8 cellular contexts compared by ENCODE assay signal in genomic region chr12:49366652-49367380, GRCh38. TPM values are rescaled to one million over a fixed set of nuclear protein-coding genes. Genes with fewer than 3 reads are reported as not detected.
A peak's percentile ranks its signal among the peaks of the same experiment; 100 is the strongest.
DNase-seq lines count a peak whose midpoint lies in the region; ATAC-seq, FAIRE-seq and TF ChIP-seq lines count a peak whose summit lies in the region.

No MANE protein-coding gene starts in this region.

- intact Hi-C loops in aorta (cut with DNase I): no loop called here

- no peaks in the 10 kb centered on the region for H3K27me3 ChIP-seq in aorta (ENCODE audit: control insufficient read depth in 1 of 2, insufficient read depth in 2 of 2, low read length in 1 of 2)

- FAIRE-seq in GM12892 (lab: Jason Lieb, UNC): peak; percentile 94

- WGBS in aorta, 2 donors: 0% methylated on average over 74 to 97 of the region's 97 CpGs

- ATAC-seq in HG02884 (IDR thresholded peaks at IDR 0.05; ENCODE audit: unreplicated experiment): peak; percentile 49
- ATAC-seq in aorta (ENCODE audit: low FRiP score): peak; percentile 94

- peak; percentile 71 for TF ChIP-seq POLR2A in GM12892 (IDR thresholded peaks at IDR 0.05; ENCODE audit: low read depth, low read length)

- peak overlapping the region; percentile 46 to 75 for H3K27ac ChIP-seq in aorta (ENCODE audit: low read depth in 1 of 2, low read length in 2 of 2)

- no peaks in the 10 kb centered on the region for H3K9me3 ChIP-seq in aorta (ENCODE audit: control insufficient read depth, low read length)

- peaks cover 0 to 4% of the 10 kb centered on the region in 2 donors for H3K4me1 ChIP-seq in aorta (ENCODE audit: control insufficient read depth in 1 of 2, insufficient read depth in 2 of 2, low read length in 2 of 2)

- no peaks in the 10 kb centered on the region for H3K36me3 ChIP-seq in aorta (ENCODE audit: control insufficient read depth in 1 of 2, insufficient read depth in 2 of 2, low read length in 1 of 2)

- DNase-seq in GM12892 (ENCODE audit: insufficient read length) (peak; percentile 90), NCI-H1694 treated with DMSO at 0.1 percent for 48 hours (lab: John Stamatoyannopoulos, UW) (peak; percentile 62), T-helper 2 cell (peak; percentile 63 to 92 (median 77)), anterior cingulate cortex (lab: John Stamatoyannopoulos, UW) (peak in 56 of 58 donors; percentile 37 to 87 (median 79)), hepatic stellate cell (ENCODE audit: low spot score) (peak; percentile 95), renal cortical epithelial cell (ENCODE audit: low read depth) (peak; percentile 72), aorta (peak; percentile 90 to 96)

- H3K4me3 ChIP-seq in aorta (ENCODE audit: low read length in 2 of 2): peak overlapping the region; percentile 88 to 99

RNA-seq across cellular contexts. Expression of gene SPATS2, which starts 0.4 kb away (rescaled TPM):
- 36.1 TPM for polyA plus RNA-seq in GM12892 (2012; ENCODE audit: missing spikeins)
- total RNA-seq in renal cortical epithelial cell (22.1 and 42.4 TPM in 2 replicates), aorta (10 to 100 TPM; 19.3 to 29.8 TPM)
- 10 to 100 TPM in 1 of 2 donors, 1 to 10 TPM in 1; 5.5 to 11.5 TPM for polyA plus RNA-seq in aorta

RNA-seq across cellular contexts. Expression of gene DNAJC22, which starts 20.1 kb away (rescaled TPM):
- 0.28 TPM for polyA plus RNA-seq in GM12892 (2012; ENCODE audit: missing spikeins)
- 3.1 and 18.8 TPM in 2 replicates for total RNA-seq in renal cortical epithelial cell
- total RNA-seq in aorta: under 1 TPM in 1 of 2 donors, not detected in 1; 0.24 TPM
- 1 to 10 TPM in 1 of 2 donors, under 1 TPM in 1; 0.50 to 1.2 TPM for polyA plus RNA-seq in aorta

RNA-seq across cellular contexts. Expression of gene C1QL4, which starts 29.8 kb away (rescaled TPM):
- not detected for polyA plus RNA-seq in GM12892 (2012; ENCODE audit: missing spikeins)
- total RNA-seq in renal cortical epithelial cell (0.52 and 0.99 TPM in 2 replicates), aorta (not detected)
- not detected for polyA plus RNA-seq in aorta

RNA-seq across cellular contexts. Expression of gene TROAP, which starts 43.8 kb away (rescaled TPM):
- polyA plus RNA-seq in GM12892 (2012; ENCODE audit: missing spikeins): 21.9 TPM
- total RNA-seq in renal cortical epithelial cell (0.60 and 6.6 TPM in 2 replicates), aorta (1 to 10 TPM; 1.1 to 4.3 TPM)
- 1 to 10 TPM in 1 of 2 donors, under 1 TPM in 1; 0.10 to 1.8 TPM for polyA plus RNA-seq in aorta

Comparison
In these comparisons a context has a peak if more than half of its experiments do, and no peak if none do; other contexts are left out.
1. Peak in every context shown above with its lines: DNase-seq, ATAC-seq, H3K4me3 ChIP-seq and H3K27ac ChIP-seq.